In the genomic region with DNA sequence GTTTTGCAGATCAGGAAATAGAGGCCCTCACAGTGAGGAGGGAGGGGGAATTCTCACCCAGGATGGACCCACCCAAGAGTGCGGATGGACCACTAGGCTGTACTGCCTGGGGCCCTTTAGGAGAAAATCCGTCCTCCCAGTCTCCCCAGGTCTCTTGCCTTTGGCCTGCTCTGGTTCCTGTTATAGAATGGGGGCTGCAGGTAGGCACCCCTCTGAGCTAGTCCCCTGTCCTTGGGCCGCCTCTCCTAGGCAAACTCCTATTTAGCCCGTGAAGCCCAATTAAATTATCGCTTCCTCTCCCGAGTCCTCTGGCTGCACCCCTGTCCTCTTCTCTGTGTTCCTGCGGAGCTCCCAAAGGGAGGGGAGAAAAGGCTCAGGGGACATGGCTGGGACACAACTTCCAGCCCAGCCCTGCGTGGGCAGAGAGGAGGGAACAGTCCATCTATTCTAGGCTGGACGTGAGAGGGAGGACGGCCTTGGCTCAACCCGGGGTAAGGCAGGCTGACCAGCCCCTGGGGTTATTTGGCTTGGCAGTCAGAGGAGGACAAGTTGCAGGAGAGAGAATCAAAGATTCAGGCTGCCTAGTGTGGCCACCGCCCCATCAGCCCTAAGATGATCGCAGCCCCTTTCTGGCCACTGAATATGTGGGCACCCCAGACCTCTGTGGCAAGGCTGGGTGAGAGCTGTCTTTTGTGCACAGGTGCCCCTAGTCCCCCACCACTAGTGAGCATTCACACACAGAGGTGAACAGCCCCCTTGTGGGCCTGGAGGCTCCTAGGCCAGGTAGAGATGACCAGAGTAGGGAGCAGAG, we compare ENCODE assay signal across 8 cellular contexts.
DNase-seq lines count a peak whose midpoint lies in the region; ATAC-seq and TF ChIP-seq lines count a peak whose summit lies in the region.

No MANE protein-coding gene starts in this region.

- H3K27ac Mint-ChIP-seq in T-helper 1 cell treated with Interleukin-12 subunit alpha and Interleukin-12 subunit beta and Interleukin-4 antibody, amounts not matched to agents 30 μg/mL and 1 μg/mL, for 36 hours = peak overlapping the region; percentile 93

- no peaks in the 10 kb centered on the region for H3K36me3 ChIP-seq in tibial artery

- H3K9me3 Mint-ChIP-seq in T-helper 1 cell treated with Interleukin-12 subunit alpha and Interleukin-12 subunit beta and Interleukin-4 antibody, amounts not matched to agents 30 μg/mL and 1 μg/mL, for 36 hours = no peaks in the 10 kb centered on the region

- ATAC-seq in GM21619 (IDR thresholded peaks at IDR 0.05; ENCODE audit: unreplicated experiment) (no peak), HG03175 (IDR thresholded peaks at IDR 0.05; ENCODE audit: unreplicated experiment) (no peak)

- peaks cover 0 to 93% (median 77%) of the 10 kb centered on the region in 4 donors for H3K4me1 ChIP-seq in tibial artery

- no peak for TF ChIP-seq CTCF in tibial artery (IDR thresholded peaks at IDR 0.05)

- peaks cover 38% of the 10 kb centered on the region for H3K4me1 Mint-ChIP-seq in T-helper 1 cell treated with Interleukin-12 subunit alpha and Interleukin-12 subunit beta and Interleukin-4 antibody, amounts not matched to agents 30 μg/mL and 1 μg/mL, for 36 hours (ENCODE audit: low read depth)

- H3K27me3 ChIP-seq in tibial artery = no peaks in the 10 kb centered on the region

- H3K27me3 Mint-ChIP-seq in T-helper 1 cell treated with Interleukin-12 subunit alpha and Interleukin-12 subunit beta and Interleukin-4 antibody, amounts not matched to agents 30 μg/mL and 1 μg/mL, for 36 hours (ENCODE audit: low read depth) = no peaks in the 10 kb centered on the region

- peak overlapping the region; percentile 100 for H3K27ac ChIP-seq in tibial artery

- no peak overlapping the region for H3K4me3 ChIP-seq in tibial artery

- intact Hi-C loops in tibial artery (cut with DNase I; ENCODE audit: low total_unique reads) = loop anchor here (5.0 to 10.0 kb wide), 2 partner anchors 232 to 344 kb away; no protein-coding TSS in a partner anchor

- no peaks in the 10 kb centered on the region for H3K9me3 ChIP-seq in tibial artery

- H3K36me3 Mint-ChIP-seq in T-helper 1 cell treated with Interleukin-12 subunit alpha and Interleukin-12 subunit beta and Interleukin-4 antibody, amounts not matched to agents 30 μg/mL and 1 μg/mL, for 36 hours (ENCODE audit: low read depth) = peaks cover 9% of the 10 kb centered on the region

- DNase-seq in T-helper 1 cell (no peak), cerebellar cortex (ENCODE audit: low spot score) (peak; percentile 57), medulla oblongata (ENCODE audit: extremely low spot score) (peak; percentile 50), tibial artery (peak; percentile 97 to 99), NCI-H2029 treated with DMSO at 0.1 percent for 48 hours (lab: John Stamatoyannopoulos, UW) (no peak)

- peak overlapping the region; percentile 64 for H3K4me3 Mint-ChIP-seq in T-helper 1 cell treated with Interleukin-12 subunit alpha and Interleukin-12 subunit beta and Interleukin-4 antibody, amounts not matched to agents 30 μg/mL and 1 μg/mL, for 36 hours

Comparison
In these comparisons a context has a peak if more than half of its experiments do, and no peak if none do; other contexts are left out.
1. DNase-seq: peak in cerebellar cortex (single experiment), medulla oblongata (single experiment) and tibial artery (2 of 2); none in T-helper 1 cell (0 of 5) and NCI-H2029 treated with DMSO at 0.1 percent for 48 hours (single experiment).